19 cellular contexts compared by ENCODE assay signal in the genomic region with DNA sequence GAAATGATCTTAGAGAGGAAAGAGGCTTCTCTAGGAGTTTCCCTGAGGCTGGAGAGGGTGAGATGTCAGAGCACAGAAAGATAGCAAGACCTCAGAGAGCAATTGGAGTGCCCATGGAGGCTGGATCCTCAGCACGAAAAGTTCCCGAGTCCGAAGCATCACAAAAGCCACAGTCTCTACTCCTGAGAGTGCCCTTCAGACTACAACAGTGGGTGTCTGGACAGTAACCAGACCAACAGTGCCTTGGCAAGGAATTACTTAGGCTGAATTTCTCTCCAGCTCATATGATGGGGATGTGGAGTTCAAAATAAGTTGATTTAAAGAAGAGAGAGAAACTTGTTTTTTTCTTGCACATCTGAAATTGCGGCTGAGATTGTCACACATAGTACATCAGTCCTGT. TPM values are rescaled to one million over a fixed set of nuclear protein-coding genes. Genes with fewer than 3 reads are reported as not detected.
A peak's percentile ranks its signal among the peaks of the same experiment; 100 is the strongest.
DNase-seq lines count a peak whose midpoint lies in the region; ATAC-seq, FAIRE-seq and TF ChIP-seq lines count a peak whose summit lies in the region.
"Had no signal": no experiment of that assay in that cellular context is flagged by ENCODE, and none has a peak within 500 bp of the region (broad histone marks: within the 10 kb centered on the region; RNA-seq: fewer than 3 reads in every experiment).

No MANE protein-coding gene starts in this region.

- no peak for FAIRE-seq in HepG2 (lab: Jason Lieb, UNC)
- FAIRE-seq: GM12878, GM19239, H1, K562 had no signal

- H3F3A ChIP-seq in smooth muscle cell (ENCODE audit: low read depth), result no peaks in the 10 kb centered on the region

- H2AFZ ChIP-seq in smooth muscle cell (ENCODE audit: low read depth) (peak overlapping the region; percentile 50), HepG2 (ENCODE audit: low read length) (no peak overlapping the region)

- H3K9me3 Mint-ChIP-seq in CD8-positive, alpha-beta T cell, result no peaks in the 10 kb centered on the region
- H3K9me3 Mint-ChIP-seq in activated CD4-positive, alpha-beta T cell treated with anti-CD3 and anti-CD28 coated beads, Interleukin-2, amount 10 ng/mL, durations not matched to agents 24 days and 14 days, result no peaks in the 10 kb centered on the region

- WGBS in smooth muscle cell (ENCODE audit: low lambda C conversion rate), result 75% methylated on average over 4 of the region's 4 CpGs
- WGBS in HepG2 (ENCODE audit: low lambda C conversion rate), result 92% methylated on average over 4 of the region's 4 CpGs

- H3K27me3 Mint-ChIP-seq in CD8-positive, alpha-beta T cell (ENCODE audit: low read depth), result no peaks in the 10 kb centered on the region
- H3K27me3 Mint-ChIP-seq in activated CD4-positive, alpha-beta T cell treated with anti-CD3 and anti-CD28 coated beads, Interleukin-2, amount 10 ng/mL, durations not matched to agents 24 days and 14 days, result no peaks in the 10 kb centered on the region

- TF ChIP-seq POLR2A in HepG2 (IDR thresholded peaks at IDR 0.05; ENCODE audit: insufficient read depth in 1 of 2, low read depth in 2 of 2, low read length in 2 of 2), result no peak

- H3K36me3 ChIP-seq in CD8-positive, alpha-beta T cell (ENCODE audit: insufficient read depth, low read length), result no peaks in the 10 kb centered on the region
- H3K36me3 ChIP-seq in smooth muscle cell (ENCODE audit: low read depth), result no peaks in the 10 kb centered on the region
- H3K36me3 ChIP-seq in HepG2 (replicated peaks in 1 of 2; ENCODE audit: control insufficient read depth in 1 of 2, insufficient read depth in 2 of 2, low read length in 2 of 2), result peaks cover 1 to 4% of the 10 kb centered on the region in 2 experiments; a peak in 2 of 5 replicates
- H3K36me3 ChIP-seq: Peyer's patch had no signal

- H3K4me3 ChIP-seq in CD8-positive, alpha-beta T cell (ENCODE audit: low read depth, low read length), result no peak overlapping the region
- no peak overlapping the region for H3K4me3 ChIP-seq in smooth muscle cell
- H3K4me3 ChIP-seq in HepG2 (replicated peaks in 1 of 3; ENCODE audit: insufficient read depth in 1 of 3, low read depth in 2 of 3, low read length in 3 of 3), result no peak overlapping the region
- H3K4me3 ChIP-seq: GM12878, K562, Peyer's patch had no signal

- ATAC-seq in CD8-positive, alpha-beta T cell, result no peak
- peak; percentile 70 for ATAC-seq in Right ventricle myocardium superior (ENCODE audit: poor library complexity)
- ATAC-seq in HepG2, result no peak
- ATAC-seq: GM12878, K562 had no signal

- TF ChIP-seq CTCF in CD8-positive, alpha-beta T cell (IDR thresholded peaks at IDR 0.05), result no peak
- TF ChIP-seq CTCF in smooth muscle cell (IDR thresholded peaks at IDR 0.05; ENCODE audit: borderline replicate concordance, insufficient read depth, poor library complexity, severe bottlenecking) (no peak), HepG2 (CRISPR knock-in tag; IDR thresholded peaks at IDR 0.05) (no peak)

- POLR2A ChIA-PET in CD8-positive, alpha-beta T cell (lab: Charles Lee), result interaction anchor here (0.5 to 2.1 kb wide), 4 partner anchors 9 to 93 kb away, joined by 4 to 8 read pairs (median 4); no protein-coding TSS in a partner anchor
- POLR2A ChIA-PET in HepG2 (lab: Yijun Ruan, JAX), result no interaction called here

- no peaks in the 10 kb centered on the region for H3K9me3 ChIP-seq in CD8-positive, alpha-beta T cell (ENCODE audit: low read length)
- H3K9me3 ChIP-seq in smooth muscle cell (replicated peaks; ENCODE audit: low read depth) (no peaks in the 10 kb centered on the region), HepG2 (ENCODE audit: low read length) (no peaks in the 10 kb centered on the region)
- H3K9me3 ChIP-seq: Peyer's patch had no signal

- no peak for DNase-seq in CD8-positive, alpha-beta T cell
- DNase-seq in Right ventricle myocardium superior, result no peak
- DNase-seq in medulla oblongata (ENCODE audit: extremely low spot score), result peak; percentile 6
- no peak for DNase-seq in smooth muscle cell (lab: John Stamatoyannopoulos, UW; ENCODE audit: unreplicated experiment)
- DNase-seq in HepG2 (ENCODE audit: low spot score), result no peak
- no peak for DNase-seq in LoVo (ENCODE audit: low spot score)
- no peak for DNase-seq in activated CD4-positive, alpha-beta T cell treated with anti-CD3 and anti-CD28 coated beads, Interleukin-2, amount 10 ng/mL, durations not matched to agents 24 days and 14 days
- DNase-seq: COR-L47; DMS153; GF-D8; MV-4-11; NCI-H1694 treated with DMSO at 0.1 percent for 48 hours; NK-92 treated with Interleukin-12 subunit alpha and Interleukin-12 subunit beta, amount 100 ng/mL, for 24 hours; Peyer's patch had no signal

- no peak for TF ChIP-seq RAD21 in HepG2 (CRISPR knock-in tag; IDR thresholded peaks at IDR 0.05)

- no peak overlapping the region for H3K4me3 Mint-ChIP-seq in CD8-positive, alpha-beta T cell
- H3K4me3 Mint-ChIP-seq in activated CD4-positive, alpha-beta T cell treated with anti-CD3 and anti-CD28 coated beads, Interleukin-2, amount 10 ng/mL, durations not matched to agents 24 days and 14 days, result no peak overlapping the region

- CTCF ChIA-PET in CD8-positive, alpha-beta T cell (lab: Charles Lee), result interaction anchor here (0.6 to 2.0 kb wide), 4 partner anchors 10 to 90 kb away, joined by 3 to 5 read pairs (median 4); no protein-coding TSS in a partner anchor
- CTCF ChIA-PET in HepG2 (lab: Yijun Ruan, JAX; ENCODE audit: low intra/inter-chr PET ratio, low total read pairs), result no interaction called here

- intact Hi-C loops in CD8-positive, alpha-beta T cell (cut with DNase I, micrococcal nuclease), result no loop called here
- intact Hi-C loops in Right ventricle myocardium superior (cut with DNase I) (no loop called here), HepG2 (cut with micrococcal nuclease; ENCODE audit: unreplicated experiment) (no loop called here)
- intact Hi-C loops in activated CD4-positive, alpha-beta T cell treated with anti-CD3 and anti-CD28 coated beads, Interleukin-2, amount 10 ng/mL, durations not matched to agents 24 days and 14 days (cut with micrococcal nuclease), result no loop called here

- BruUV-seq in HepG2 (replicated peaks; lab: Mats Ljungman, UMichigan), result no TSS peak

- H4K20me1 ChIP-seq in smooth muscle cell (ENCODE audit: low read depth) (no peaks in the 10 kb centered on the region), HepG2 (ENCODE audit: insufficient read depth, low read length) (no peaks in the 10 kb centered on the region)

- H3K27me3 ChIP-seq in CD8-positive, alpha-beta T cell (ENCODE audit: insufficient read depth, low read length), result no peaks in the 10 kb centered on the region
- no peaks in the 10 kb centered on the region for H3K27me3 ChIP-seq in smooth muscle cell (ENCODE audit: low read depth)
- H3K27me3 ChIP-seq in HepG2 (ENCODE audit: control insufficient read depth in 1 of 2, insufficient read depth in 2 of 2, low read length in 2 of 2), result no peaks in the 10 kb centered on the region
- H3K27me3 ChIP-seq: Peyer's patch had no signal

- TF ChIP-seq EP300 in HepG2 (IDR thresholded peaks at IDR 0.05; ENCODE audit: low read depth in 2 of 2, low read length in 2 of 2) (no peak), HepG2 (CRISPR knock-in tag; IDR thresholded peaks at IDR 0.05; ENCODE audit: borderline replicate concordance) (no peak)

- H3K4me2 ChIP-seq in smooth muscle cell (no peak overlapping the region), HepG2 (ENCODE audit: low read depth, low read length) (no peak overlapping the region)

- H3K4me1 ChIP-seq in CD8-positive, alpha-beta T cell (ENCODE audit: insufficient read depth, low read length), result peaks cover 33% of the 10 kb centered on the region
- no peaks in the 10 kb centered on the region for H3K4me1 ChIP-seq in smooth muscle cell (ENCODE audit: low read depth)
- peaks cover 8% of the 10 kb centered on the region for H3K4me1 ChIP-seq in HepG2 (ENCODE audit: insufficient read depth, low read length)
- H3K4me1 ChIP-seq: Peyer's patch had no signal

- H3K9ac ChIP-seq in smooth muscle cell (ENCODE audit: low read depth) (no peak overlapping the region), HepG2 (ENCODE audit: insufficient read depth, low read depth, low read length) (no peak overlapping the region)

- peaks cover 19% of the 10 kb centered on the region for H3K36me3 Mint-ChIP-seq in CD8-positive, alpha-beta T cell
- H3K36me3 Mint-ChIP-seq in activated CD4-positive, alpha-beta T cell treated with anti-CD3 and anti-CD28 coated beads, Interleukin-2, amount 10 ng/mL, durations not matched to agents 24 days and 14 days (ENCODE audit: low read depth), result peaks cover 40% of the 10 kb centered on the region

- peaks cover 43% of the 10 kb centered on the region for H3K4me1 Mint-ChIP-seq in CD8-positive, alpha-beta T cell (ENCODE audit: low read depth)
- peaks cover 42% of the 10 kb centered on the region for H3K4me1 Mint-ChIP-seq in activated CD4-positive, alpha-beta T cell treated with anti-CD3 and anti-CD28 coated beads, Interleukin-2, amount 10 ng/mL, durations not matched to agents 24 days and 14 days

- H3K27ac Mint-ChIP-seq in CD8-positive, alpha-beta T cell, result peak overlapping the region; percentile 23
- H3K27ac Mint-ChIP-seq in activated CD4-positive, alpha-beta T cell treated with anti-CD3 and anti-CD28 coated beads, Interleukin-2, amount 10 ng/mL, durations not matched to agents 24 days and 14 days, result no peak overlapping the region

- H3K79me2 ChIP-seq in smooth muscle cell (ENCODE audit: low read depth) (no peaks in the 10 kb centered on the region), HepG2 (ENCODE audit: insufficient read depth, low read length) (no peaks in the 10 kb centered on the region)

- in situ Hi-C loops in HepG2 (cut with HindIII; ENCODE audit: extremely low pct_ligation_motif_present, low pct_unique_long_range_greater_than_20kb), result no loop called here

- no peak overlapping the region for H3K27ac ChIP-seq in CD8-positive, alpha-beta T cell (ENCODE audit: low read depth, low read length)
- H3K27ac ChIP-seq in smooth muscle cell (ENCODE audit: low read depth) (no peak overlapping the region), HepG2 (ENCODE audit: extremely low read length, insufficient read depth, low read length) (no peak overlapping the region)
- H3K27ac ChIP-seq: C4-2B had no signal

RNA-seq across cellular contexts. Expression of gene PSMA1, which starts 31.9 kb away (rescaled TPM):
- 100 to 1,000 TPM; 177 to 193 TPM for total RNA-seq in CD8-positive, alpha-beta T cell
- 110 TPM for total RNA-seq in Right ventricle myocardium superior
- 205 and 207 TPM in 2 replicates for total RNA-seq in smooth muscle cell
- 236 and 256 TPM in 2 replicates for polyA plus RNA-seq in smooth muscle cell
- total RNA-seq in HepG2 (2016; rRNA removed; fragmentation: Illumina TruSeq; extraction: Trizol), result 229 and 297 TPM in 2 replicates
- total RNA-seq in HepG2 (2016; cell fraction: cytosol; rRNA removed; fragmentation: Illumina TruSeq; extraction: Trizol; ENCODE audit: low read depth), result 86.1 and 98.3 TPM in 2 replicates
- total RNA-seq in HepG2 (2016; cell fraction: insoluble cytoplasmic fraction; rRNA removed; fragmentation: Illumina TruSeq; extraction: Trizol), result 235 and 298 TPM in 2 replicates
- total RNA-seq in HepG2 (2016; cell fraction: membrane; rRNA removed; fragmentation: Illumina TruSeq; extraction: Trizol), result 151 and 152 TPM in 2 replicates
- total RNA-seq in HepG2 (2016; cell fraction: nucleus; rRNA removed; fragmentation: Illumina TruSeq; extraction: Trizol), result 206 and 228 TPM in 2 replicates
- polyA plus RNA-seq in HepG2 (2011; rRNA removed), result 147 and 188 TPM in 2 replicates
- polyA plus RNA-seq in HepG2 (2011; cell fraction: cytosol; rRNA removed), result 93.4 and 123 TPM in 2 replicates
- 205 and 235 TPM in 2 replicates for polyA plus RNA-seq in HepG2 (2011; cell fraction: nucleus; rRNA removed)
- polyA plus RNA-seq in HepG2 (2012), result 150 and 164 TPM in 2 replicates
- 104 and 115 TPM in 2 replicates for polyA plus RNA-seq in HepG2 (2016; cell fraction: cytosol; fragmentation: Illumina TruSeq; extraction: Trizol; ENCODE audit: low read depth)
- polyA plus RNA-seq in HepG2 (2016; cell fraction: insoluble cytoplasmic fraction; fragmentation: Illumina TruSeq; extraction: Trizol; ENCODE audit: low read depth), result 277 and 286 TPM in 2 replicates
- 132 and 150 TPM in 2 replicates for polyA plus RNA-seq in HepG2 (2016; cell fraction: membrane; fragmentation: Illumina TruSeq; extraction: Trizol; ENCODE audit: low read depth)
- polyA plus RNA-seq in HepG2 (2016; cell fraction: nucleus; fragmentation: Illumina TruSeq; extraction: Trizol; ENCODE audit: insufficient read depth, low read depth), result 379 and 390 TPM in 2 replicates
- polyA minus RNA-seq in HepG2 (2011; rRNA and poly(A)+ RNA removed; ENCODE audit: low replicate concordance), result 69.2 and 105 TPM in 2 replicates
- 60.5 and 74.7 TPM in 2 replicates for polyA minus RNA-seq in HepG2 (2011; cell fraction: cytosol; rRNA and poly(A)+ RNA removed)
- 131 and 140 TPM in 2 replicates for polyA minus RNA-seq in HepG2 (2011; cell fraction: nucleus; rRNA and poly(A)+ RNA removed)
- total RNA-seq in activated CD4-positive, alpha-beta T cell treated with anti-CD3 and anti-CD28 coated beads, Interleukin-2, amount 10 ng/mL, durations not matched to agents 24 days and 14 days, result 334 and 344 TPM in 2 replicates

RNA-seq across cellular contexts. Expression of gene COPB1, which starts 52.5 kb away (rescaled TPM):
- 100 to 1,000 TPM; 108 to 114 TPM for total RNA-seq in CD8-positive, alpha-beta T cell
- total RNA-seq in Right ventricle myocardium superior (39.1 TPM), smooth muscle cell (299 and 365 TPM in 2 replicates), HepG2 (2016; rRNA removed; fragmentation: Illumina TruSeq; extraction: Trizol) (195 and 221 TPM in 2 replicates)
- polyA plus RNA-seq in smooth muscle cell (130 and 135 TPM in 2 replicates), HepG2 (2011; rRNA removed) (94.5 and 114 TPM in 2 replicates)
- 23.3 and 28.3 TPM in 2 replicates for total RNA-seq in HepG2 (2016; cell fraction: cytosol; rRNA removed; fragmentation: Illumina TruSeq; extraction: Trizol; ENCODE audit: low read depth)
- 186 and 215 TPM in 2 replicates for total RNA-seq in HepG2 (2016; cell fraction: insoluble cytoplasmic fraction; rRNA removed; fragmentation: Illumina TruSeq; extraction: Trizol)
- total RNA-seq in HepG2 (2016; cell fraction: membrane; rRNA removed; fragmentation: Illumina TruSeq; extraction: Trizol), result 37.8 and 46.3 TPM in 2 replicates
- 130 and 143 TPM in 2 replicates for total RNA-seq in HepG2 (2016; cell fraction: nucleus; rRNA removed; fragmentation: Illumina TruSeq; extraction: Trizol)
- polyA plus RNA-seq in HepG2 (2011; cell fraction: cytosol; rRNA removed), result 50.8 and 58.8 TPM in 2 replicates
- polyA plus RNA-seq in HepG2 (2011; cell fraction: nucleus; rRNA removed), result 48.6 and 56.6 TPM in 2 replicates
- 70.2 and 87.2 TPM in 2 replicates for polyA plus RNA-seq in HepG2 (2012)
- polyA plus RNA-seq in HepG2 (2016; cell fraction: cytosol; fragmentation: Illumina TruSeq; extraction: Trizol; ENCODE audit: low read depth), result 7.4 and 7.8 TPM in 2 replicates
- polyA plus RNA-seq in HepG2 (2016; cell fraction: insoluble cytoplasmic fraction; fragmentation: Illumina TruSeq; extraction: Trizol; ENCODE audit: low read depth), result 127 and 130 TPM in 2 replicates
- polyA plus RNA-seq in HepG2 (2016; cell fraction: membrane; fragmentation: Illumina TruSeq; extraction: Trizol; ENCODE audit: low read depth), result 15.2 and 16.9 TPM in 2 replicates
- 128 and 134 TPM in 2 replicates for polyA plus RNA-seq in HepG2 (2016; cell fraction: nucleus; fragmentation: Illumina TruSeq; extraction: Trizol; ENCODE audit: insufficient read depth, low read depth)
- 68.5 and 75.1 TPM in 2 replicates for polyA minus RNA-seq in HepG2 (2011; rRNA and poly(A)+ RNA removed; ENCODE audit: low replicate concordance)
- polyA minus RNA-seq in HepG2 (2011; cell fraction: cytosol; rRNA and poly(A)+ RNA removed), result 114 and 128 TPM in 2 replicates
- polyA minus RNA-seq in HepG2 (2011; cell fraction: nucleus; rRNA and poly(A)+ RNA removed), result 115 and 138 TPM in 2 replicates
- 91.8 and 93.5 TPM in 2 replicates for total RNA-seq in activated CD4-positive, alpha-beta T cell treated with anti-CD3 and anti-CD28 coated beads, Interleukin-2, amount 10 ng/mL, durations not matched to agents 24 days and 14 days
